Comparison of ENCODE assay signal across 26 cellular contexts in the genomic region with DNA sequence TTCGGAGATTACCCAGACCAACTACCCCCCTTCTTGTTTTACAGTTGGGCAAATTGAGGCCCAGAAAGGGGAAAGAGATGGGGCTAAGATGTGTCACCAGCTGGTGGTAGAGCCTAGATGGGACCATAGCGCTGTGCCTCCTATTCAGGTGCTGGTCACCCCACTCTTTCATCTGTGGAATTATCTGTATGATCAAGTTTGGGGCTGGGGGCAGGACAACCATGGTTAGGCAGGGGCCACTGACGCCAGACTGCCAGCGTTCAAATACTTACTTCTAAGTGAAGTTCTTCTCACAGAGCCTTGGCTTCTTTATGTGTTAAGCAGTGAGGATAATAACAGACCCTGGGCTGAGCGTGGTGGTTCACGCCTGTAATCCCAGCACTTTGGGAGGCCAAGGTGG. TPM values are rescaled to one million over a fixed set of nuclear protein-coding genes. Genes with fewer than 3 reads are reported as not detected.
A peak's percentile ranks its signal among the peaks of the same experiment; 100 is the strongest.
DNase-seq lines count a peak whose midpoint lies in the region; ATAC-seq, FAIRE-seq and TF ChIP-seq lines count a peak whose summit lies in the region.
"Had no signal": no experiment of that assay in that cellular context is flagged by ENCODE, and none has a peak within 500 bp of the region (broad histone marks: within the 10 kb centered on the region; RNA-seq: fewer than 3 reads in every experiment).

No MANE protein-coding gene starts in this region.

- peaks cover 40% of the 10 kb centered on the region for H3K27me3 Mint-ChIP-seq in stimulated activated memory B cell treated with anti-CD40 and anti-IgM and Interleukin-4, amounts not matched to agents 10 μg/mL and 1 μg/mL and 100 μg/mL, for 72 hours

- H4K12ac ChIP-seq in trophoblast cell (ENCODE audit: low read depth, low read length) = no peak overlapping the region

- CTCF ChIA-PET in Panc1 (lab: Charles Lee) = no interaction called here

- H3K9me3 ChIP-seq in Panc1 (ENCODE audit: control insufficient read depth, insufficient read depth, low read depth, low read length) = no peaks in the 10 kb centered on the region
- H3K9me3 ChIP-seq in kidney (ENCODE audit: control insufficient read depth in 1 of 2, low read length in 2 of 2) = no peaks in the 10 kb centered on the region
- H3K9me3 ChIP-seq in trophoblast cell (ENCODE audit: insufficient read depth, low read depth, low read length) = peaks cover 1% of the 10 kb centered on the region

- H3K4me1 ChIP-seq in Panc1 (ENCODE audit: control insufficient read depth, insufficient read depth, low read length) (peaks cover 17% of the 10 kb centered on the region), kidney (ENCODE audit: control insufficient read depth in 1 of 2, insufficient read depth in 1 of 2, low read depth in 1 of 2, low read length in 2 of 2) (peaks cover 0 to 8% of the 10 kb centered on the region in 2 donors), trophoblast cell (ENCODE audit: control insufficient read depth in 1 of 2, insufficient read depth in 2 of 2, low read length in 2 of 2) (peaks cover 28 to 34% of the 10 kb centered on the region in 2 experiments)

- H3K79me1 ChIP-seq in trophoblast cell (ENCODE audit: low read length) = peaks cover 50% of the 10 kb centered on the region

- H3K4me1 Mint-ChIP-seq in stimulated activated memory B cell treated with anti-CD40 and anti-IgM and Interleukin-4, amounts not matched to agents 10 μg/mL and 1 μg/mL and 100 μg/mL, for 72 hours = peaks cover 25% of the 10 kb centered on the region

- peaks cover 15% of the 10 kb centered on the region for H3K79me2 ChIP-seq in trophoblast cell (ENCODE audit: control insufficient read depth, insufficient read depth, low read length, poor library complexity)

- peak overlapping the region; percentile 100 for H3K27ac ChIP-seq in 22Rv1
- peak overlapping the region; percentile 61; the same call in 1 of the 2 replicates for H3K27ac ChIP-seq in Panc1 (ENCODE audit: low read length)
- H3K27ac ChIP-seq in kidney (ENCODE audit: low read depth in 2 of 2, low read length in 2 of 2) = no peak overlapping the region
- no peak overlapping the region for H3K27ac ChIP-seq in trophoblast cell (ENCODE audit: low read depth, low read length)

- H3K27me3 ChIP-seq in Panc1 (ENCODE audit: control insufficient read depth, insufficient read depth, low read length) (no peaks in the 10 kb centered on the region), trophoblast cell (ENCODE audit: insufficient read depth, low read length) (no peaks in the 10 kb centered on the region)

- H3K27ac Mint-ChIP-seq in stimulated activated memory B cell treated with anti-CD40 and anti-IgM and Interleukin-4, amounts not matched to agents 10 μg/mL and 1 μg/mL and 100 μg/mL, for 72 hours = no peak overlapping the region

- peak overlapping the region; percentile 93 for H4K91ac ChIP-seq in trophoblast cell (ENCODE audit: low read depth, low read length)

- peak overlapping the region; percentile 49 for H3K14ac ChIP-seq in trophoblast cell (ENCODE audit: low read length)

- H3K4me3 Mint-ChIP-seq in stimulated activated memory B cell treated with anti-CD40 and anti-IgM and Interleukin-4, amounts not matched to agents 10 μg/mL and 1 μg/mL and 100 μg/mL, for 72 hours = no peak overlapping the region
- H3K4me3 Mint-ChIP-seq: IgD-negative memory B cell had no signal

- TF ChIP-seq CTCF in 22Rv1 (IDR thresholded peaks at IDR 0.05) (no peak), Panc1 (IDR thresholded peaks at IDR 0.05) (no peak), kidney (IDR thresholded peaks at IDR 0.05; ENCODE audit: borderline replicate concordance, extremely low read depth, insufficient read depth) (no peak)

- DNase-seq in Panc1 (ENCODE audit: low read depth, low spot score) (no peak), kidney (peak; percentile 26), trophoblast cell (no peak), retina (no peak)
- DNase-seq in central memory CD4-positive, alpha-beta T cell = no peak
- DNase-seq: C1 segment of cervical spinal cord; DMS 273 treated with DMSO at 0.1 percent for 48 hours; GF-D8; HCEC 1CT; MV-4-11; NCI-H1417; NCI-H187 treated with DMSO at 0.1 percent for 48 hours; NCI-H69; NK-92 treated with Interleukin-12 subunit alpha and Interleukin-12 subunit beta, amount 100 ng/mL, for 24 hours had no signal

- FAIRE-seq in kidney (lab: Jason Lieb, UNC) = no peak
- FAIRE-seq: GM12891, GM18507 had no signal

- H4K8ac ChIP-seq in trophoblast cell (ENCODE audit: low read depth, low read length) = peak overlapping the region; percentile 8

- WGBS in trophoblast cell (ENCODE audit: extremely low coverage, insufficient coverage, insufficient read length) = no CpG with 5 or more reads among the region's 6 CpGs

- peak overlapping the region; percentile 49 for H2AK5ac ChIP-seq in trophoblast cell (ENCODE audit: low read length)

- peak overlapping the region; percentile 69 for H3K4ac ChIP-seq in trophoblast cell (ENCODE audit: low read depth, low read length)

- peak overlapping the region; percentile 91 for H2BK120ac ChIP-seq in trophoblast cell (ENCODE audit: insufficient read depth, low read length, poor library complexity)

- peak overlapping the region; percentile 57 for H2BK5ac ChIP-seq in trophoblast cell (ENCODE audit: low read depth, low read length, poor library complexity)

- H3K9ac ChIP-seq in kidney (ENCODE audit: low read length in 2 of 2) (no peak overlapping the region), trophoblast cell (ENCODE audit: low read length) (no peak overlapping the region)

- peak overlapping the region; percentile 91 for H2BK12ac ChIP-seq in trophoblast cell (ENCODE audit: low read length)

- intact Hi-C loops in Panc1 (cut with micrococcal nuclease; ENCODE audit: unreplicated experiment) = no loop called here
- intact Hi-C loops in kidney (cut with DNase I) = no loop called here

- H3K4me3 ChIP-seq in Panc1 (ENCODE audit: low read depth in 2 of 2, low read length in 2 of 2) (no peak overlapping the region), kidney (ENCODE audit: low read length in 2 of 2) (no peak overlapping the region), trophoblast cell (ENCODE audit: low read depth, low read length) (no peak overlapping the region)

- POLR2A ChIA-PET in Panc1 (lab: Charles Lee) = no interaction called here

- H3K23ac ChIP-seq in trophoblast cell (ENCODE audit: low read length) = no peak overlapping the region

- no peak for ATAC-seq in Panc1
- ATAC-seq in HG03175 (IDR thresholded peaks at IDR 0.05; ENCODE audit: unreplicated experiment) = no peak
- ATAC-seq in stimulated activated memory B cell treated with anti-CD40 and anti-IgM and Interleukin-4, amounts not matched to agents 10 μg/mL and 1 μg/mL and 100 μg/mL, for 72 hours = no peak

- no peaks in the 10 kb centered on the region for H3K9me3 Mint-ChIP-seq in stimulated activated memory B cell treated with anti-CD40 and anti-IgM and Interleukin-4, amounts not matched to agents 10 μg/mL and 1 μg/mL and 100 μg/mL, for 72 hours
- H3K9me3 Mint-ChIP-seq: IgD-negative memory B cell had no signal

- no TSS peak for BruUV-seq in Panc1 (replicated peaks; lab: Mats Ljungman, UMichigan)

- H3K36me3 ChIP-seq in Panc1 (ENCODE audit: control insufficient read depth, insufficient read depth, low read length) = no peaks in the 10 kb centered on the region
- no peaks in the 10 kb centered on the region for H3K36me3 ChIP-seq in kidney (ENCODE audit: control insufficient read depth in 1 of 2, insufficient read depth in 2 of 2, low read length in 2 of 2)
- H3K36me3 ChIP-seq in trophoblast cell (ENCODE audit: control insufficient read depth in 1 of 2, insufficient read depth in 2 of 2, low read length in 2 of 2) = no peaks in the 10 kb centered on the region

- peak overlapping the region; percentile 72 for H3K18ac ChIP-seq in trophoblast cell (ENCODE audit: low read length)

- H3K4me2 ChIP-seq in trophoblast cell (ENCODE audit: low read length) = no peak overlapping the region

- H2AFZ ChIP-seq in trophoblast cell (ENCODE audit: insufficient read depth, low read length, poor library complexity) = no peak overlapping the region

- in situ Hi-C loops in Panc1 (cut with HindIII; ENCODE audit: low pct_unique_long_range_greater_than_20kb, low sequenced_read_pairs) = no loop called here

- H3K36me3 Mint-ChIP-seq in stimulated activated memory B cell treated with anti-CD40 and anti-IgM and Interleukin-4, amounts not matched to agents 10 μg/mL and 1 μg/mL and 100 μg/mL, for 72 hours = no peaks in the 10 kb centered on the region
- H3K36me3 Mint-ChIP-seq: IgD-negative memory B cell had no signal

RNA-seq across cellular contexts. Expression of gene IGLL1, which starts 55.9 kb away (rescaled TPM):
- total RNA-seq in Panc1 (2021; ENCODE audit: unreplicated experiment) (not detected), kidney (not detected)
- polyA plus RNA-seq in Panc1 (2012; ENCODE audit: insufficient read length) = not detected
- polyA plus RNA-seq in kidney (ENCODE audit: insufficient read depth, low read depth, low replicate concordance) = not detected
- polyA plus RNA-seq in trophoblast cell (2013) = not detected in 2 replicates
- total RNA-seq: A673, Daoy, HT-29, LHCN-M2, OCI-LY7, RPMI7951 had no signal
- polyA plus RNA-seq: IgD-negative memory B cell had no signal

Comparison
In these comparisons a context has a peak if more than half of its experiments do, and no peak if none do; other contexts are left out.
1. H3K27ac ChIP-seq: peak in 22Rv1 (single experiment) and Panc1 (single experiment); none in kidney (0 of 2) and trophoblast cell (single experiment).